Comparison of ENCODE assay signal across 13 cellular contexts in genomic region chr15:55277715-55278114, GRCh38. TPM values are rescaled to one million over a fixed set of nuclear protein-coding genes. Genes with fewer than 3 reads are reported as not detected.
DNase-seq lines count a peak whose midpoint lies in the region; ATAC-seq and TF ChIP-seq lines count a peak whose summit lies in the region.
"Had no signal": no experiment of that assay in that cellular context is flagged by ENCODE, and none has a peak within 500 bp of the region (broad histone marks: within the 10 kb centered on the region; RNA-seq: fewer than 3 reads in every experiment).

No MANE protein-coding gene starts in this region.

- no peak for TF ChIP-seq EP300 in ovary (IDR thresholded peaks at IDR 0.05)

- peak overlapping the region; percentile 93 for H3K27ac Mint-ChIP-seq in activated CD4-positive, alpha-beta T cell treated with anti-CD3 and anti-CD28 coated beads, Interleukin-2, amount 10 ng/mL, durations not matched to agents 24 days and 14 days
- peak overlapping the region; percentile 95 to 99 for H3K27ac Mint-ChIP-seq in T-cell
- H3K27ac Mint-ChIP-seq in stimulated activated naive B cell treated with anti-CD40 and anti-IgM and Interleukin-4, amounts not matched to agents 10 μg/mL and 1 μg/mL and 100 μg/mL, for 72 hours, result peak overlapping the region; percentile 91

- peaks cover 47% of the 10 kb centered on the region for H3K4me1 ChIP-seq in effector memory CD4-positive, alpha-beta T cell (ENCODE audit: control insufficient read depth, insufficient read depth, low read length, poor library complexity, severe bottlenecking)
- H3K4me1 ChIP-seq in ovary (ENCODE audit: insufficient read depth), result no peaks in the 10 kb centered on the region
- H3K4me1 ChIP-seq: left ventricle myocardium inferior had no signal

- 76 to 88% (median 81%) methylated on average over 2 of the region's 2 CpGs for WGBS in ovary, 3 donors

- peak overlapping the region; percentile 55 for H3K27ac ChIP-seq in effector memory CD4-positive, alpha-beta T cell (ENCODE audit: insufficient read depth, low read length, poor library complexity, severe bottlenecking)
- no peak overlapping the region for H3K27ac ChIP-seq in ovary
- H3K27ac ChIP-seq: left ventricle myocardium inferior, sigmoid colon had no signal

- H3K36me3 Mint-ChIP-seq in activated CD4-positive, alpha-beta T cell treated with anti-CD3 and anti-CD28 coated beads, Interleukin-2, amount 10 ng/mL, durations not matched to agents 24 days and 14 days (ENCODE audit: low read depth), result peaks cover 45% of the 10 kb centered on the region
- peaks cover 9% of the 10 kb centered on the region for H3K36me3 Mint-ChIP-seq in T-cell
- H3K36me3 Mint-ChIP-seq in stimulated activated naive B cell treated with anti-CD40 and anti-IgM and Interleukin-4, amounts not matched to agents 10 μg/mL and 1 μg/mL and 100 μg/mL, for 72 hours, result peaks cover 12 to 34% of the 10 kb centered on the region in 2 donors

- in situ Hi-C loops in GM13976 (cut with MboI; ENCODE audit: low sequenced_read_pairs, unreplicated experiment), result no loop called here

- H3K27me3 ChIP-seq in effector memory CD4-positive, alpha-beta T cell (replicated peaks; ENCODE audit: control insufficient read depth, insufficient read depth, low read length, poor library complexity, severe bottlenecking), result no peaks in the 10 kb centered on the region
- H3K27me3 ChIP-seq in ovary, result no peaks in the 10 kb centered on the region
- H3K27me3 ChIP-seq: sigmoid colon had no signal

- ATAC-seq in T-cell (replicated peaks in 1 of 4) (no peak), HG03108 (IDR thresholded peaks at IDR 0.05; ENCODE audit: unreplicated experiment) (no peak)
- no peak for ATAC-seq in stimulated activated naive B cell treated with anti-CD40 and anti-IgM and Interleukin-4, amounts not matched to agents 10 μg/mL and 1 μg/mL and 100 μg/mL, for 72 hours (replicated peaks)
- ATAC-seq: Right ventricle myocardium inferior had no signal

- H3K27me3 Mint-ChIP-seq in activated CD4-positive, alpha-beta T cell treated with anti-CD3 and anti-CD28 coated beads, Interleukin-2, amount 10 ng/mL, durations not matched to agents 24 days and 14 days, result no peaks in the 10 kb centered on the region
- H3K27me3 Mint-ChIP-seq in T-cell, result no peaks in the 10 kb centered on the region
- no peaks in the 10 kb centered on the region for H3K27me3 Mint-ChIP-seq in stimulated activated naive B cell treated with anti-CD40 and anti-IgM and Interleukin-4, amounts not matched to agents 10 μg/mL and 1 μg/mL and 100 μg/mL, for 72 hours

- no peaks in the 10 kb centered on the region for H3K36me3 ChIP-seq in effector memory CD4-positive, alpha-beta T cell (ENCODE audit: control insufficient read depth, insufficient read depth, low read length)
- H3K36me3 ChIP-seq in ovary, result no peaks in the 10 kb centered on the region
- H3K36me3 ChIP-seq: left ventricle myocardium inferior, sigmoid colon had no signal

- TF ChIP-seq POLR2A in ovary (IDR thresholded peaks at IDR 0.05), result no peak

- H3K4me3 ChIP-seq in effector memory CD4-positive, alpha-beta T cell (ENCODE audit: insufficient read depth, low read depth, low read length, poor library complexity, severe bottlenecking), result no peak overlapping the region
- no peak overlapping the region for H3K4me3 ChIP-seq in ovary
- H3K4me3 ChIP-seq: left ventricle myocardium inferior, sigmoid colon had no signal

- DNase-seq in activated CD4-positive, alpha-beta T cell treated with anti-CD3 and anti-CD28 coated beads, Interleukin-2, amount 10 ng/mL, durations not matched to agents 24 days and 14 days, result no peak
- no peak for DNase-seq in activated CD4-positive, alpha-beta T cell treated with anti-CD3 and anti-CD28 coated beads, Interleukin-2, amount 50 U/mL, for 4 hours
- DNase-seq in T-cell (no peak), GM13976 (ENCODE audit: low spot score) (no peak), ovary (no peak)
- DNase-seq in effector memory CD4-positive, alpha-beta T cell, result no peak
- DNase-seq in stimulated activated naive B cell treated with anti-CD40 and anti-IgM and Interleukin-4, amounts not matched to agents 10 μg/mL and 1 μg/mL and 100 μg/mL, for 72 hours, result no peak
- DNase-seq: GOT3, left ventricle myocardium inferior, NCI-H2029 treated with DMSO at 0.1 percent for 48 hours, sigmoid colon had no signal

- TF ChIP-seq CTCF in GM13976 (IDR thresholded peaks at IDR 0.05; ENCODE audit: borderline replicate concordance, control extremely low read depth, extremely low read depth, insufficient read depth, missing control alignments) (no peak), ovary (IDR thresholded peaks at IDR 0.05) (no peak)

- POLR2A ChIA-PET in T-cell (lab: Charles Lee), result no interaction called here

- intact Hi-C loops in activated CD4-positive, alpha-beta T cell treated with anti-CD3 and anti-CD28 coated beads, Interleukin-2, amount 10 ng/mL, durations not matched to agents 24 days and 14 days (cut with micrococcal nuclease), result no loop called here
- intact Hi-C loops in ovary (cut with DNase I), result no loop called here

- H3K9me3 Mint-ChIP-seq in activated CD4-positive, alpha-beta T cell treated with anti-CD3 and anti-CD28 coated beads, Interleukin-2, amount 10 ng/mL, durations not matched to agents 24 days and 14 days, result peaks cover 10% of the 10 kb centered on the region
- H3K9me3 Mint-ChIP-seq in T-cell, result no peaks in the 10 kb centered on the region
- H3K9me3 Mint-ChIP-seq in stimulated activated naive B cell treated with anti-CD40 and anti-IgM and Interleukin-4, amounts not matched to agents 10 μg/mL and 1 μg/mL and 100 μg/mL, for 72 hours, result no peaks in the 10 kb centered on the region

- H3K4me1 Mint-ChIP-seq in activated CD4-positive, alpha-beta T cell treated with anti-CD3 and anti-CD28 coated beads, Interleukin-2, amount 10 ng/mL, durations not matched to agents 24 days and 14 days, result peaks cover 74% of the 10 kb centered on the region
- H3K4me1 Mint-ChIP-seq in T-cell, result peaks cover 78 to 88% (median 86%) of the 10 kb centered on the region in 3 donors
- H3K4me1 Mint-ChIP-seq in stimulated activated naive B cell treated with anti-CD40 and anti-IgM and Interleukin-4, amounts not matched to agents 10 μg/mL and 1 μg/mL and 100 μg/mL, for 72 hours, result peaks cover 50 to 78% of the 10 kb centered on the region in 2 donors

- no peaks in the 10 kb centered on the region for H3K9me3 ChIP-seq in effector memory CD4-positive, alpha-beta T cell (ENCODE audit: control insufficient read depth, low read length)
- no peaks in the 10 kb centered on the region for H3K9me3 ChIP-seq in ovary
- H3K9me3 ChIP-seq: left ventricle myocardium inferior, sigmoid colon had no signal

- CTCF ChIA-PET in T-cell (lab: Charles Lee), result interaction anchor here in 1 of 2 donors (0.6 to 3.4 kb wide), 4 partner anchors 10 to 131 kb away, joined by 3 to 13 read pairs (median 3); partner anchors contain the start of gene PIERCE2

- peak overlapping the region; percentile 72 for H3K4me3 Mint-ChIP-seq in activated CD4-positive, alpha-beta T cell treated with anti-CD3 and anti-CD28 coated beads, Interleukin-2, amount 10 ng/mL, durations not matched to agents 24 days and 14 days
- peak overlapping the region; percentile 58 to 69 (median 59) for H3K4me3 Mint-ChIP-seq in T-cell
- no peak overlapping the region for H3K4me3 Mint-ChIP-seq in stimulated activated naive B cell treated with anti-CD40 and anti-IgM and Interleukin-4, amounts not matched to agents 10 μg/mL and 1 μg/mL and 100 μg/mL, for 72 hours

RNA-seq across cellular contexts. Expression of gene RAB27A, which starts 11.9 kb away (rescaled TPM):
- total RNA-seq in activated CD4-positive, alpha-beta T cell treated with anti-CD3 and anti-CD28 coated beads, Interleukin-2, amount 10 ng/mL, durations not matched to agents 24 days and 14 days, result 98.8 and 100 TPM in 2 replicates
- total RNA-seq in T-cell, result 10 to 100 TPM; 29.7 to 47.2 (median 35.2) TPM
- 10 to 100 TPM in 5 of 7 donors, 1 to 10 TPM in 2; 6.8 to 16.2 (median 12.1) TPM for total RNA-seq in ovary
- polyA plus RNA-seq in ovary, result 10 to 100 TPM in 1 of 2 donors, 1 to 10 TPM in 1; 5.8 to 38.0 TPM

RNA-seq across cellular contexts. Expression of gene PIGBOS1, which starts 41.2 kb away (rescaled TPM):
- total RNA-seq in activated CD4-positive, alpha-beta T cell treated with anti-CD3 and anti-CD28 coated beads, Interleukin-2, amount 10 ng/mL, durations not matched to agents 24 days and 14 days, result 9.7 and 10.3 TPM in 2 replicates
- total RNA-seq in T-cell (10 to 100 TPM; 10.0 to 24.4 (median 16.7) TPM), ovary (10 to 100 TPM in 5 of 7 donors, 1 to 10 TPM in 2; 8.3 to 14.9 (median 11.5) TPM)
- polyA plus RNA-seq in ovary, result 10 to 100 TPM in 1 of 2 donors, 1 to 10 TPM in 1; 7.5 to 19.8 TPM

RNA-seq across cellular contexts. Expression of gene PIGB, which starts 41.3 kb away (rescaled TPM):
- 13.3 and 18.6 TPM in 2 replicates for total RNA-seq in activated CD4-positive, alpha-beta T cell treated with anti-CD3 and anti-CD28 coated beads, Interleukin-2, amount 10 ng/mL, durations not matched to agents 24 days and 14 days
- total RNA-seq in T-cell (10 to 100 TPM; 16.3 to 28.2 (median 20.1) TPM), ovary (10 to 100 TPM in 3 of 7 donors, 1 to 10 TPM in 4; 5.6 to 11.2 (median 9.7) TPM)
- 10 to 100 TPM in 1 of 2 donors, 1 to 10 TPM in 1; 6.9 to 13.5 TPM for polyA plus RNA-seq in ovary

Comparison
In these comparisons a context has a peak if more than half of its experiments do, and no peak if none do; other contexts are left out.
1. H3K4me3 Mint-ChIP-seq: peak in activated CD4-positive, alpha-beta T cell treated with anti-CD3 and anti-CD28 coated beads, Interleukin-2, amount 10 ng/mL, durations not matched to agents 24 days and 14 days (single experiment) and T-cell (3 of 3); none in stimulated activated naive B cell treated with anti-CD40 and anti-IgM and Interleukin-4, amounts not matched to agents 10 μg/mL and 1 μg/mL and 100 μg/mL, for 72 hours (0 of 2).
2. Peak in every context shown above with its lines, with median percentiles within 50 percentile points of each other: H3K27ac Mint-ChIP-seq.